ENCODE assay signal across 1 cellular context in genomic region chr1:6497215-6497866, GRCh38.
TF ChIP-seq lines count a peak whose summit lies in the region.

No MANE protein-coding gene starts in this region.

TF ChIP-seq in endothelial cell of umbilical vein, 7 proteins besides CTCF, POLR2A, EP300 and RAD21:
- TF ChIP-seq POLR2AphosphoS5 (IDR thresholded peaks at IDR 0.05; ENCODE audit: insufficient read depth, low read depth, low read length): no peak
- no peak for TF ChIP-seq JUN (IDR thresholded peaks at IDR 0.05; ENCODE audit: borderline replicate concordance, insufficient read depth, insufficient read length, low read depth)
- TF ChIP-seq FOS (IDR thresholded peaks at IDR 0.05; ENCODE audit: borderline replicate concordance, insufficient read depth, low read length): no peak
- TF ChIP-seq EZH2 (IDR thresholded peaks at IDR 0.05; ENCODE audit: borderline replicate concordance, low read depth, low read length, severe bottlenecking): no peak
- TF ChIP-seq MAX (IDR thresholded peaks at IDR 0.05; ENCODE audit: insufficient read depth, insufficient read length): no peak
- TF ChIP-seq MYC (IDR thresholded peaks at IDR 0.05; ENCODE audit: low read depth, low read length): no peak
- TF ChIP-seq GATA2 (IDR thresholded peaks at IDR 0.05; ENCODE audit: insufficient read depth, insufficient read length, low read depth, low read length): no peak
TF ChIP-seq in endothelial cell of umbilical vein: peak in this region for 0.
